Comparison of ENCODE assay signal across 9 cellular contexts in genomic region chr12:26691234-26691970, GRCh38.
DNase-seq lines count a peak whose midpoint lies in the region; ATAC-seq lines count a peak whose summit lies in the region.
"Had no signal": no experiment of that assay in that cellular context is flagged by ENCODE, and none has a peak within 500 bp of the region (broad histone marks: within the 10 kb centered on the region; RNA-seq: fewer than 3 reads in every experiment).

No MANE protein-coding gene starts in this region.

- H3K27ac Mint-ChIP-seq in activated CD4-positive, alpha-beta T cell treated with anti-CD3 and anti-CD28 coated beads, Interleukin-2, amount 10 ng/mL, durations not matched to agents 7 days and 5 days = no peak overlapping the region
- H3K27ac Mint-ChIP-seq in activated naive CD4-positive, alpha-beta T cell treated with anti-CD3 and anti-CD28 coated beads, Interleukin-2, amount 50 U/mL, for 72 hours = no peak overlapping the region

- no peak overlapping the region for H3K4me3 Mint-ChIP-seq in activated CD4-positive, alpha-beta T cell treated with anti-CD3 and anti-CD28 coated beads, Interleukin-2, amount 10 ng/mL, durations not matched to agents 7 days and 5 days

- no peaks in the 10 kb centered on the region for H3K27me3 ChIP-seq in SJCRH30

- no peaks in the 10 kb centered on the region for H3K27me3 Mint-ChIP-seq in activated CD4-positive, alpha-beta T cell treated with anti-CD3 and anti-CD28 coated beads, Interleukin-2, amount 10 ng/mL, durations not matched to agents 7 days and 5 days

- peaks cover 3% of the 10 kb centered on the region; the same call in 1 of the 2 replicates for H3K4me1 ChIP-seq in SJCRH30

- H3K27ac ChIP-seq in SJCRH30 = no peak overlapping the region

- H3K4me3 ChIP-seq in SJCRH30 = no peak overlapping the region

- H3K36me3 Mint-ChIP-seq in activated CD4-positive, alpha-beta T cell treated with anti-CD3 and anti-CD28 coated beads, Interleukin-2, amount 10 ng/mL, durations not matched to agents 7 days and 5 days (ENCODE audit: low read depth) = peaks cover 31% of the 10 kb centered on the region
- peaks cover 21 to 39% of the 10 kb centered on the region in 2 donors for H3K36me3 Mint-ChIP-seq in activated naive CD4-positive, alpha-beta T cell treated with anti-CD3 and anti-CD28 coated beads, Interleukin-2, amount 50 U/mL, for 72 hours

- ATAC-seq in HG02981 (IDR thresholded peaks at IDR 0.05; ENCODE audit: unreplicated experiment) = no peak
- no peak for ATAC-seq in activated naive CD4-positive, alpha-beta T cell treated with anti-CD3 and anti-CD28 coated beads, Interleukin-2, amount 50 U/mL, for 72 hours

- no peaks in the 10 kb centered on the region for H3K36me3 ChIP-seq in SJCRH30

- H3K9me3 Mint-ChIP-seq in activated CD4-positive, alpha-beta T cell treated with anti-CD3 and anti-CD28 coated beads, Interleukin-2, amount 10 ng/mL, durations not matched to agents 7 days and 5 days = no peaks in the 10 kb centered on the region
- no peaks in the 10 kb centered on the region for H3K9me3 Mint-ChIP-seq in activated naive CD4-positive, alpha-beta T cell treated with anti-CD3 and anti-CD28 coated beads, Interleukin-2, amount 50 U/mL, for 72 hours

- H3K9me3 ChIP-seq in SJCRH30 (replicated peaks) = no peaks in the 10 kb centered on the region

- H3K4me1 Mint-ChIP-seq in activated CD4-positive, alpha-beta T cell treated with anti-CD3 and anti-CD28 coated beads, Interleukin-2, amount 10 ng/mL, durations not matched to agents 7 days and 5 days = no peaks in the 10 kb centered on the region

- CTCF ChIA-PET in activated CD4-positive, alpha-beta T cell treated with anti-CD3 and anti-CD28 coated beads, Interleukin-2, amount 10 ng/mL, durations not matched to agents 7 days and 5 days (lab: Charles Lee) = interaction anchor here (1.3 kb wide), 1 partner anchor 87 kb away, joined by 3 read pairs; no protein-coding TSS in a partner anchor

- POLR2A ChIA-PET in activated CD4-positive, alpha-beta T cell treated with anti-CD3 and anti-CD28 coated beads, Interleukin-2, amount 10 ng/mL, durations not matched to agents 7 days and 5 days (lab: Charles Lee) = no interaction called here

- peak; percentile 23 for DNase-seq in NCI-H2171 treated with DMSO at 0.1 percent for 48 hours (lab: John Stamatoyannopoulos, UW)
- no peak for DNase-seq in NCI-H2171 (lab: John Stamatoyannopoulos, UW)
- DNase-seq in SJCRH30 = peak; percentile 26 to 40
- peak; percentile 38 for DNase-seq in globus pallidus (ENCODE audit: low spot score)
- peak; percentile 92 for DNase-seq in smooth muscle cell of the brain vasculature (ENCODE audit: low read depth, low spot score)
- no peak for DNase-seq in activated CD4-positive, alpha-beta T cell treated with anti-CD3 and anti-CD28 coated beads, Interleukin-2, amount 10 ng/mL, durations not matched to agents 7 days and 5 days
- no peak for DNase-seq in activated naive CD4-positive, alpha-beta T cell treated with anti-CD3 and anti-CD28 coated beads, Interleukin-2, amount 50 U/mL, for 72 hours (ENCODE audit: low spot score in 2 of 2)
- DNase-seq: AML-193 had no signal

Comparison
In these comparisons a context has a peak if more than half of its experiments do, and no peak if none do; other contexts are left out.
1. DNase-seq: peak in NCI-H2171 treated with DMSO at 0.1 percent for 48 hours (single experiment), SJCRH30 (2 of 2), globus pallidus (single experiment) and smooth muscle cell of the brain vasculature (single experiment); none in NCI-H2171 (single experiment), activated CD4-positive, alpha-beta T cell treated with anti-CD3 and anti-CD28 coated beads, Interleukin-2, amount 10 ng/mL, durations not matched to agents 7 days and 5 days (single experiment) and activated naive CD4-positive, alpha-beta T cell treated with anti-CD3 and anti-CD28 coated beads, Interleukin-2, amount 50 U/mL, for 72 hours (0 of 2).